ENCODE assay signal across 16 cellular contexts in the genomic region with DNA sequence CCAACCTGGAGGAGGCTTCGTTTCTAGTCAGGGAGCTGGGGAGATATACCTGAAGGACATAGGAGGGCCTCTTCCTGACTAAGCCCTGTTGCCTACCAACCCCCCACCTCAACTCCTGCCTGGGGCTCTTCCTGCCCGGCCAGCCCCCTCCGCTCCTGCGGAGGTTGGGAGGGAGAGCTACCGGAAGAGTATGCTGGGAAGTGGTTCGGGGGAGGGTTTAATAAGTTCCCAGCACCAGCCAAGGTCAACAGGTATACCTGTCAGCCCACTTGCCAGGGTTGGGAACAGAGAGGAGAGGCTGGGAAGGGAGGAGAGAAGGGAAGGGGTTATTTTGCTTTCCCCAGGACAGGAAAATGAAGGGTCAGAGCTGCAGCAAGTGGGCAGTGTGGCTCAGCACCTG. TPM values are rescaled to one million over a fixed set of nuclear protein-coding genes. Genes with fewer than 3 reads are reported as not detected.
DNase-seq lines count a peak whose midpoint lies in the region; ATAC-seq, FAIRE-seq and TF ChIP-seq lines count a peak whose summit lies in the region.
"Had no signal": no experiment of that assay in that cellular context is flagged by ENCODE, and none has a peak within 500 bp of the region (broad histone marks: within the 10 kb centered on the region; RNA-seq: fewer than 3 reads in every experiment).

No MANE protein-coding gene starts in this region.

- intact Hi-C loops in testis (cut with DNase I; ENCODE audit: low total_unique reads) = no loop called here

- no peaks in the 10 kb centered on the region for H3K9me3 ChIP-seq in BLaER1 treated with 17β-estradiol and CSF1 and Interleukin-3, amounts not matched to agents 10 nM and 100 nM (replicated peaks in 1 of 11)
- H3K9me3 ChIP-seq in mucosa of rectum (ENCODE audit: control insufficient read depth in 2 of 2, low read length in 2 of 2) = no peaks in the 10 kb centered on the region
- no peaks in the 10 kb centered on the region for H3K9me3 ChIP-seq in testis

- H3K9ac ChIP-seq in BLaER1 treated with 17β-estradiol and CSF1 and Interleukin-3, amounts not matched to agents 10 nM and 100 nM = no peak overlapping the region
- peak overlapping the region; percentile 69 to 84 for H3K9ac ChIP-seq in mucosa of rectum (ENCODE audit: low read depth in 1 of 2, low read length in 2 of 2)

- no peak for ATAC-seq in GM18517 (IDR thresholded peaks at IDR 0.05; ENCODE audit: unreplicated experiment)
- ATAC-seq: natural killer cell had no signal

- no peak for TF ChIP-seq POLR2A in testis (IDR thresholded peaks at IDR 0.05)

- no peaks in the 10 kb centered on the region for H3K36me3 ChIP-seq in BLaER1 treated with 17β-estradiol and CSF1 and Interleukin-3, amounts not matched to agents 10 nM and 100 nM
- H3K36me3 ChIP-seq in bronchial epithelial cell (ENCODE audit: control insufficient read depth, insufficient read depth, low read length) (no peaks in the 10 kb centered on the region), mucosa of rectum (ENCODE audit: control insufficient read depth in 2 of 2, insufficient read depth in 2 of 2, low read length in 2 of 2) (peaks cover 8 to 10% of the 10 kb centered on the region in 2 donors), testis (ENCODE audit: low read depth, missing control alignments) (no peaks in the 10 kb centered on the region)

- DNase-seq in HT1080 (ENCODE audit: low read depth) (peak; percentile 28), bronchial epithelial cell (ENCODE audit: low read depth) (peak; percentile 66), testis (no peak), CD1c-positive myeloid dendritic cell (ENCODE audit: extremely low spot score) (no peak)
- DNase-seq in stimulated activated CD4-positive, alpha-beta T cell treated with anti-CD3 and anti-CD28 coated beads, Interleukin-4, amount 100 ng/mL, for 24 hours = no peak
- DNase-seq: activated CD4-positive, alpha-beta T cell treated with anti-CD3 and anti-CD28 coated beads, Interleukin-2, amount 50 U/mL, for 48 hours; activated naive CD4-positive, alpha-beta T cell; GF-D8; natural killer cell; NCI-H1092 treated with DMSO at 0.1 percent for 48 hours; SW 1271 had no signal

- peak overlapping the region in 10 of 11 experiments; percentile 16 to 67 (median 39); a peak in 16 of 22 replicates for H3K4me2 ChIP-seq in BLaER1 treated with 17β-estradiol and CSF1 and Interleukin-3, amounts not matched to agents 10 nM and 100 nM
- H3K4me2 ChIP-seq: smooth muscle cell had no signal

- TF ChIP-seq CTCF in bronchial epithelial cell (IDR thresholded peaks at IDR 0.05; ENCODE audit: insufficient read depth, low read length, severe bottlenecking) = no peak
- no peak for TF ChIP-seq CTCF in testis (IDR thresholded peaks at IDR 0.05)

- H3K27ac ChIP-seq in BLaER1 treated with 17β-estradiol and CSF1 and Interleukin-3, amounts not matched to agents 10 nM and 100 nM = no peak overlapping the region
- peak overlapping the region; percentile 98 to 99 for H3K27ac ChIP-seq in mucosa of rectum (ENCODE audit: low read depth in 2 of 2, low read length in 2 of 2)
- peak overlapping the region in 1 of 2 donors; percentile 28 for H3K27ac ChIP-seq in testis

- FAIRE-seq in bronchial epithelial cell (lab: Jason Lieb, UNC) = no peak

- H3K4me3 ChIP-seq in BLaER1 treated with 17β-estradiol and CSF1 and Interleukin-3, amounts not matched to agents 10 nM and 100 nM = no peak overlapping the region
- no peak overlapping the region for H3K4me3 ChIP-seq in bronchial epithelial cell (ENCODE audit: low read depth, low read length)
- H3K4me3 ChIP-seq in mucosa of rectum (ENCODE audit: low read length in 2 of 2) = peak overlapping the region; percentile 28 to 59
- H3K4me3 ChIP-seq in testis = no peak overlapping the region
- H3K4me3 ChIP-seq: smooth muscle cell had no signal

- peaks cover 15 to 85% (median 66%) of the 10 kb centered on the region in 10 experiments for H3K4me1 ChIP-seq in BLaER1 treated with 17β-estradiol and CSF1 and Interleukin-3, amounts not matched to agents 10 nM and 100 nM
- H3K4me1 ChIP-seq in mucosa of rectum (ENCODE audit: control insufficient read depth in 2 of 2, insufficient read depth in 2 of 2, low read length in 2 of 2) (peaks cover 49 to 66% of the 10 kb centered on the region in 2 donors), testis (peaks cover 46% of the 10 kb centered on the region)

- H4K20me1 ChIP-seq in BLaER1 treated with 17β-estradiol and CSF1 and Interleukin-3, amounts not matched to agents 10 nM and 100 nM = no peaks in the 10 kb centered on the region; a peak in 2 of 22 replicates

- WGBS in testis, 2 donors = 60 to 68% methylated on average over 6 of the region's 6 CpGs

- peaks cover 12 to 18% (median 17%) of the 10 kb centered on the region in 11 experiments for H3K27me3 ChIP-seq in BLaER1 treated with 17β-estradiol and CSF1 and Interleukin-3, amounts not matched to agents 10 nM and 100 nM
- H3K27me3 ChIP-seq in bronchial epithelial cell (ENCODE audit: control insufficient read depth, insufficient read depth, low read length) (peaks cover 6% of the 10 kb centered on the region), mucosa of rectum (ENCODE audit: control insufficient read depth in 2 of 2, insufficient read depth in 2 of 2, low read length in 2 of 2) (peaks cover 0 to 3% of the 10 kb centered on the region in 2 donors), testis (no peaks in the 10 kb centered on the region)

RNA-seq across cellular contexts. Expression of a gene that starts 4.7 kb away (rescaled TPM):
- 0.30 TPM in 1 of 2 replicates, not detected in the other for total RNA-seq in HT1080 (2014; rRNA removed; shearing (Covaris generic))
- 0.12 and 0.14 TPM in 2 replicates for polyA plus RNA-seq in HT1080 (2015; cell fraction: cytosol; rRNA removed)
- 0.20 TPM in 1 of 2 replicates, not detected in the other for polyA plus RNA-seq in HT1080 (2015; cell fraction: nucleus; rRNA removed)
- total RNA-seq in bronchial epithelial cell (not detected in 2 replicates), testis (10 to 100 TPM; 22.4 to 24.3 TPM)
- polyA plus RNA-seq in testis (ENCODE audit: insufficient read depth, low read depth, low replicate concordance) = 63.1 TPM
- total RNA-seq: natural killer cell, smooth muscle cell had no signal
- polyA plus RNA-seq: smooth muscle cell had no signal

RNA-seq across cellular contexts. Expression of a gene that starts 5.5 kb away (rescaled TPM):
- total RNA-seq in HT1080 (2014; rRNA removed; shearing (Covaris generic)) = 37.5 and 71.5 TPM in 2 replicates
- polyA plus RNA-seq in HT1080 (2015; cell fraction: cytosol; rRNA removed) = 65.2 and 68.5 TPM in 2 replicates
- 93.8 and 118 TPM in 2 replicates for polyA plus RNA-seq in HT1080 (2015; cell fraction: nucleus; rRNA removed)
- total RNA-seq in bronchial epithelial cell (18.4 and 23.0 TPM in 2 replicates), testis (100 to 1,000 TPM; 265 to 352 TPM)
- 102 TPM for polyA plus RNA-seq in testis (ENCODE audit: insufficient read depth, low read depth, low replicate concordance)

RNA-seq across cellular contexts. Expression of a gene that starts 23.7 kb away (rescaled TPM):
- total RNA-seq in HT1080 (2014; rRNA removed; shearing (Covaris generic)) = not detected in 2 replicates
- polyA plus RNA-seq in HT1080 (2015; cell fraction: cytosol; rRNA removed) = not detected in 2 replicates
- not detected in 2 replicates for polyA plus RNA-seq in HT1080 (2015; cell fraction: nucleus; rRNA removed)
- not detected in 2 replicates for total RNA-seq in bronchial epithelial cell
- under 1 TPM in 1 of 2 donors, not detected in 1; 0.19 TPM for total RNA-seq in testis
- polyA plus RNA-seq in testis (ENCODE audit: insufficient read depth, low read depth, low replicate concordance) = not detected
- total RNA-seq: chondrocyte, natural killer cell, smooth muscle cell had no signal

RNA-seq across cellular contexts. Expression of a gene that starts 33.7 kb away (rescaled TPM):
- total RNA-seq in HT1080 (2014; rRNA removed; shearing (Covaris generic)) = 1.00 TPM in 1 of 2 replicates, not detected in the other
- polyA plus RNA-seq in HT1080 (2015; cell fraction: cytosol; rRNA removed) = 0.03 and 0.33 TPM in 2 replicates
- 0.82 and 0.85 TPM in 2 replicates for polyA plus RNA-seq in HT1080 (2015; cell fraction: nucleus; rRNA removed)
- total RNA-seq in bronchial epithelial cell (0.51 TPM in 1 of 2 replicates, not detected in the other), testis (1 to 10 TPM; 3.0 to 6.0 TPM)
- 49.8 TPM for polyA plus RNA-seq in testis (ENCODE audit: insufficient read depth, low read depth, low replicate concordance)
- total RNA-seq: smooth muscle cell had no signal

RNA-seq across cellular contexts. Expression of a gene that starts 36.9 kb away (rescaled TPM):
- not detected in 2 replicates for total RNA-seq in HT1080 (2014; rRNA removed; shearing (Covaris generic))
- not detected in 2 replicates for polyA plus RNA-seq in HT1080 (2015; cell fraction: cytosol; rRNA removed)
- polyA plus RNA-seq in HT1080 (2015; cell fraction: nucleus; rRNA removed) = not detected in 2 replicates
- total RNA-seq in bronchial epithelial cell = not detected in 2 replicates
- total RNA-seq in testis = 1 to 10 TPM; 2.6 to 2.7 TPM
- 2.9 TPM for polyA plus RNA-seq in testis (ENCODE audit: insufficient read depth, low read depth, low replicate concordance)
- total RNA-seq: smooth muscle cell had no signal

Comparison
In these comparisons a context has a peak if more than half of its experiments do, and no peak if none do; other contexts are left out.
1. H3K27ac ChIP-seq: peak in mucosa of rectum (2 of 2); none in BLaER1 treated with 17β-estradiol and CSF1 and Interleukin-3, amounts not matched to agents 10 nM and 100 nM (0 of 11).
2. H3K4me3 ChIP-seq: peak in mucosa of rectum (2 of 2); none in BLaER1 treated with 17β-estradiol and CSF1 and Interleukin-3, amounts not matched to agents 10 nM and 100 nM (0 of 10), bronchial epithelial cell (single experiment) and testis (0 of 2).
3. H3K9ac ChIP-seq: peak in mucosa of rectum (2 of 2); none in BLaER1 treated with 17β-estradiol and CSF1 and Interleukin-3, amounts not matched to agents 10 nM and 100 nM (0 of 11).
4. DNase-seq: peak in HT1080 (single experiment) and bronchial epithelial cell (single experiment); none in testis (single experiment), CD1c-positive myeloid dendritic cell (single experiment) and stimulated activated CD4-positive, alpha-beta T cell treated with anti-CD3 and anti-CD28 coated beads, Interleukin-4, amount 100 ng/mL, for 24 hours (single experiment).
5. RNA of a gene that starts 4.7 kb away (total RNA-seq): 22.4 to 24.3 TPM in testis; 0.30 TPM in HT1080 and not detected in bronchial epithelial cell; every median in the first group is over 10 times any median in the second.